In genomic region chr2:134549104-134549503, GRCh38 we compare ENCODE assay signal across 19 cellular contexts.
DNase-seq lines count a peak whose midpoint lies in the region; ATAC-seq lines count a peak whose summit lies in the region.
"Had no signal": no experiment of that assay in that cellular context is flagged by ENCODE, and none has a peak within 500 bp of the region (broad histone marks: within the 10 kb centered on the region; RNA-seq: fewer than 3 reads in every experiment).

No MANE protein-coding gene starts in this region.

- no peaks in the 10 kb centered on the region for H3K9me3 ChIP-seq in GM23248 (ENCODE audit: low read depth)
- H3K9me3 ChIP-seq in adipocyte (ENCODE audit: control insufficient read depth, low read length) = no peaks in the 10 kb centered on the region
- H3K9me3 ChIP-seq: gastrocnemius medialis, neutrophil, Peyer's patch, testis had no signal

- H3K27me3 ChIP-seq in GM23248 (replicated peaks; ENCODE audit: insufficient read depth) (no peaks in the 10 kb centered on the region), adipocyte (replicated peaks; ENCODE audit: control insufficient read depth, insufficient read depth, low read length) (no peaks in the 10 kb centered on the region)
- H3K27me3 ChIP-seq: dorsolateral prefrontal cortex, gastrocnemius medialis, neutrophil, Peyer's patch, testis had no signal

- no peak overlapping the region for H3K27ac ChIP-seq in GM23248
- H3K27ac ChIP-seq: dorsolateral prefrontal cortex, gastrocnemius medialis, neutrophil, Peyer's patch, testis had no signal

- no peaks in the 10 kb centered on the region for H4K20me1 ChIP-seq in GM23248 (ENCODE audit: insufficient read depth)

- H3K79me2 ChIP-seq in GM23248 (ENCODE audit: insufficient read depth) = no peaks in the 10 kb centered on the region

- ATAC-seq in sciatic nerve = peak; percentile 84
- ATAC-seq in HG03039 (IDR thresholded peaks at IDR 0.05; ENCODE audit: unreplicated experiment) = no peak
- no peak for ATAC-seq in HG03457 (IDR thresholded peaks at IDR 0.05; ENCODE audit: unreplicated experiment)
- ATAC-seq in esophagus mucosa = no peak

- H3K9ac ChIP-seq in GM23248 (no peak overlapping the region), adipocyte (ENCODE audit: low read length) (no peak overlapping the region)

- no peak overlapping the region for H3K4me2 ChIP-seq in GM23248 (ENCODE audit: unreplicated experiment)

- 6% methylated on average over 3 of the region's 3 CpGs for WGBS in GM23248 (ENCODE audit: low coverage in 1 of 2, low lambda C conversion rate in 2 of 2, missing lambda C conversion rate in 2 of 2), 2 experiments

- H3K4me3 ChIP-seq in GM23248 = no peak overlapping the region
- no peak overlapping the region for H3K4me3 ChIP-seq in adipocyte (ENCODE audit: low read length)
- H3K4me3 ChIP-seq: dorsolateral prefrontal cortex, gastrocnemius medialis, Peyer's patch, testis had no signal

- in situ Hi-C loops in GM23248 (cut with MboI) = no loop called here

- no peaks in the 10 kb centered on the region for H3K4me1 ChIP-seq in GM23248 (ENCODE audit: insufficient read depth)
- H3K4me1 ChIP-seq in adipocyte (ENCODE audit: control insufficient read depth, insufficient read depth, low read length) = no peaks in the 10 kb centered on the region
- H3K4me1 ChIP-seq: gastrocnemius medialis, Peyer's patch, testis had no signal

- intact Hi-C loops in sciatic nerve (cut with DNase I) = no loop called here

- no peak overlapping the region for H2AFZ ChIP-seq in GM23248

- no peaks in the 10 kb centered on the region for H3F3A ChIP-seq in GM23248 (ENCODE audit: insufficient read depth)

- no peaks in the 10 kb centered on the region for H3K36me3 ChIP-seq in GM23248 (ENCODE audit: low read depth)
- H3K36me3 ChIP-seq in adipocyte (ENCODE audit: control insufficient read depth, insufficient read depth, low read length, severe bottlenecking) = no peaks in the 10 kb centered on the region
- H3K36me3 ChIP-seq: gastrocnemius medialis, neutrophil, Peyer's patch had no signal

- H3K9me2 ChIP-seq in GM23248 (ENCODE audit: insufficient read depth) = no peaks in the 10 kb centered on the region

- peak; percentile 75 for DNase-seq in GM23248
- peak; percentile 23 for DNase-seq in adipocyte (ENCODE audit: low read depth)
- DNase-seq in fibroblast of the conjunctiva (ENCODE audit: low read depth) = peak; percentile 4
- DNase-seq in sciatic nerve (ENCODE audit: low spot score) = no peak
- no peak for DNase-seq in NOMO-1 (lab: John Stamatoyannopoulos, UW; ENCODE audit: unreplicated experiment in 2 of 2)
- DNase-seq: activated gamma-delta T cell treated with Interleukin-2 at 50 U/mL for 16 hours; C1 segment of cervical spinal cord; dorsolateral prefrontal cortex; gastrocnemius medialis; NCI-H2029 treated with DMSO at 0.1 percent for 48 hours; NCI-H774; Peyer's patch; stimulated activated CD4-positive, alpha-beta T cell treated with anti-CD3 and anti-CD28 coated beads, Interleukin-4, amount 100 ng/mL, for 24 hours; T-helper 1 cell; testis had no signal

Comparison
In these comparisons a context has a peak if more than half of its experiments do, and no peak if none do; other contexts are left out.
1. DNase-seq: peak in GM23248 (single experiment), adipocyte (single experiment) and fibroblast of the conjunctiva (single experiment); none in sciatic nerve (single experiment) and NOMO-1 (0 of 2).